Comparison of ENCODE assay signal across 1 cellular context in the genomic region with DNA sequence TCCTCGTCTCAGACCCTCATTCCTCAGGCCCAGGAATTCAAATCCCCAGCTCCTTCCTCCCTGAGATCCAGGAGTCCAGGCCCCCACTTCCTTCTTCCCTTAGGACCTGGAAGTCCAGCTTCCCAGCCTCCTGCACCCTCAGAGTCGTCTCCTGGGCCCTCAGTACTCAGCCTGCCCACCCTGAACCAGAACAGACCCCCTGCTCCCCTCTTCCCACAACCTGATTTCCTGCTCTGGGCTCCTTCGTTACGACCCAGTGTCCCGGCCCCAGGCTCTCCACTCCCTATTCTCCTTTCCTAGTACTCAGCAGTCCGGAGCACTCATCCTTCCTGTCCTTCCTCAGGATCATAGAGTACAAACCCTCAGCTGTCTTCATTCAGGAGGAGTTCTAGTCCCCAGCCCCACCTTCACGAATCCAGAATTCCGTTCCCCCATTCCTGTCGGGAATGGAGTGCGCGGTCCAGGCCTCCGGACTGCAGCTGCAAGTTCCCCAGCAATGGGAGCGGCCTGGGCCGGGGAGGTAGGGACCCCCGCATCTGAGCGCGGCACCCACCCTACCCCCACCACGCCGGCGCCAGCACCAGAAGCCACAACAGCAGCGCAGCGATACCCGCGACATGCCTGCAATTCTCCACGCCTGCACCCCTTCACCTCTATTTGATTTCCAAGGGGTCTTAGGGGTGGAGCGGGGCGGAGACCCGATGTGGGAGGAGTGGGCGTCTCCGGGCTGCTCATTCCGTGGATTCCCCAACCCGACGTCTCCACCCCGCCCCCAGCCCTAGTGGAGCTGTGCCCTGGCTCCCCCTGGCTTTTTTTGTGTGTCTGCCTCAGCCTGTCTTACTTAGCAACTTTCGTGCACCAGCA.
A peak's percentile ranks its signal among the peaks of the same experiment; 100 is the strongest.
TF ChIP-seq lines count a peak whose summit lies in the region.

No MANE protein-coding gene starts in this region.

TF ChIP-seq in K562, 482 proteins besides CTCF, POLR2A, EP300 and RAD21 (continues in another document):
- 0 out of 2 replicates have a peak, but pooled peaks have one; percentile 26 for TF ChIP-seq HINFP (tag; conservative IDR thresholded peaks at IDR 0.05; ENCODE audit: low read depth)
- TF ChIP-seq PCBP1 (IDR thresholded peaks at IDR 0.05; ENCODE audit: low read depth, low read length, poor library complexity, severe bottlenecking), result no peak
- TF ChIP-seq CREBBP (IDR thresholded peaks at IDR 0.05; ENCODE audit: low read depth, low read length), result no peak
- no peak for TF ChIP-seq ZBTB2 (IDR thresholded peaks at IDR 0.05)
- no peak for TF ChIP-seq ZNF23 (CRISPR knock-in tag; IDR thresholded peaks at IDR 0.05)
- TF ChIP-seq, protein P1, sequence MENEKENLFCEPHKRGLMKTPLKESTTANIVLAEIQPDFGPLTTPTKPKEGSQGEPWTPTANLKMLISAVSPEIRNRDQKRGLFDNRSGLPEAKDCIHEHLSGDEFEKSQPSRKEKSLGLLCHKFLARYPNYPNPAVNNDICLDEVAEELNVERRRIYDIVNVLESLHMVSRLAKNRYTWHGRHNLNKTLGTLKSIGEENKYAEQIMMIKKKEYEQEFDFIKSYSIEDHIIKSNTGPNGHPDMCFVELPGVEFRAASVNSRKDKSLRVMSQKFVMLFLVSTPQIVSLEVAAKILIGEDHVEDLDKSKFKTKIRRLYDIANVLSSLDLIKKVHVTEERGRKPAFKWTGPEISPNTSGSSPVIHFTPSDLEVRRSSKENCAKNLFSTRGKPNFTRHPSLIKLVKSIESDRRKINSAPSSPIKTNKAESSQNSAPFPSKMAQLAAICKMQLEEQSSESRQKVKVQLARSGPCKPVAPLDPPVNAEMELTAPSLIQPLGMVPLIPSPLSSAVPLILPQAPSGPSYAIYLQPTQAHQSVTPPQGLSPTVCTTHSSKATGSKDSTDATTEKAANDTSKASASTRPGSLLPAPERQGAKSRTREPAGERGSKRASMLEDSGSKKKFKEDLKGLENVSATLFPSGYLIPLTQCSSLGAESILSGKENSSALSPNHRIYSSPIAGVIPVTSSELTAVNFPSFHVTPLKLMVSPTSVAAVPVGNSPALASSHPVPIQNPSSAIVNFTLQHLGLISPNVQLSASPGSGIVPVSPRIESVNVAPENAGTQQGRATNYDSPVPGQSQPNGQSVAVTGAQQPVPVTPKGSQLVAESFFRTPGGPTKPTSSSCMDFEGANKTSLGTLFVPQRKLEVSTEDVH (IDR thresholded peaks at IDR 0.05; ENCODE audit: low read depth, partially characterized antibody), result no peak
- no peak for TF ChIP-seq SMARCA5 (IDR thresholded peaks at IDR 0.05)
- TF ChIP-seq L3MBTL2 (IDR thresholded peaks at IDR 0.05), result peak; percentile 16; the same call in 1 of the 2 replicates
- no peak for TF ChIP-seq HDAC8 (tag; IDR thresholded peaks at IDR 0.05)
- no peak for TF ChIP-seq HDAC1 (IDR thresholded peaks at IDR 0.05)
- TF ChIP-seq RAD51 (IDR thresholded peaks at IDR 0.05; ENCODE audit: borderline replicate concordance, low read depth), result no peak
- no peak for TF ChIP-seq ZNF140 (CRISPR knock-in tag; IDR thresholded peaks at IDR 0.05)
- TF ChIP-seq, protein P2, sequence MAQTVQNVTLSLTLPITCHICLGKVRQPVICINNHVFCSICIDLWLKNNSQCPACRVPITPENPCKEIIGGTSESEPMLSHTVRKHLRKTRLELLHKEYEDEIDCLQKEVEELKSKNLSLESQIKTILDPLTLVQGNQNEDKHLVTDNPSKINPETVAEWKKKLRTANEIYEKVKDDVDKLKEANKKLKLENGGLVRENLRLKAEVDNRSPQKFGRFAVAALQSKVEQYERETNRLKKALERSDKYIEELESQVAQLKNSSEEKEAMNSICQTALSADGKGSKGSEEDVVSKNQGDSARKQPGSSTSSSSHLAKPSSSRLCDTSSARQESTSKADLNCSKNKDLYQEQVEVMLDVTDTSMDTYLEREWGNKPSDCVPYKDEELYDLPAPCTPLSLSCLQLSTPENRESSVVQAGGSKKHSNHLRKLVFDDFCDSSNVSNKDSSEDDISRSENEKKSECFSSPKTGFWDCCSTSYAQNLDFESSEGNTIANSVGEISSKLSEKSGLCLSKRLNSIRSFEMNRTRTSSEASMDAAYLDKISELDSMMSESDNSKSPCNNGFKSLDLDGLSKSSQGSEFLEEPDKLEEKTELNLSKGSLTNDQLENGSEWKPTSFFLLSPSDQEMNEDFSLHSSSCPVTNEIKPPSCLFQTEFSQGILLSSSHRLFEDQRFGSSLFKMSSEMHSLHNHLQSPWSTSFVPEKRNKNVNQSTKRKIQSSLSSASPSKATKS (CRISPR knock-in tag; IDR thresholded peaks at IDR 0.05), result no peak
- no peak for TF ChIP-seq ZNF277 (CRISPR knock-in tag; IDR thresholded peaks at IDR 0.05; ENCODE audit: borderline replicate concordance)
- no peak for TF ChIP-seq NR2C1 (IDR thresholded peaks at IDR 0.05)
- TF ChIP-seq NR2C1 (tag; IDR thresholded peaks at IDR 0.05), result no peak
- TF ChIP-seq, protein P3, sequence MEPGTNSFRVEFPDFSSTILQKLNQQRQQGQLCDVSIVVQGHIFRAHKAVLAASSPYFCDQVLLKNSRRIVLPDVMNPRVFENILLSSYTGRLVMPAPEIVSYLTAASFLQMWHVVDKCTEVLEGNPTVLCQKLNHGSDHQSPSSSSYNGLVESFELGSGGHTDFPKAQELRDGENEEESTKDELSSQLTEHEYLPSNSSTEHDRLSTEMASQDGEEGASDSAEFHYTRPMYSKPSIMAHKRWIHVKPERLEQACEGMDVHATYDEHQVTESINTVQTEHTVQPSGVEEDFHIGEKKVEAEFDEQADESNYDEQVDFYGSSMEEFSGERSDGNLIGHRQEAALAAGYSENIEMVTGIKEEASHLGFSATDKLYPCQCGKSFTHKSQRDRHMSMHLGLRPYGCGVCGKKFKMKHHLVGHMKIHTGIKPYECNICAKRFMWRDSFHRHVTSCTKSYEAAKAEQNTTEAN (CRISPR knock-in tag; IDR thresholded peaks at IDR 0.05), result no peak
- no peak for TF ChIP-seq ZBTB49 (CRISPR knock-in tag; IDR thresholded peaks at IDR 0.05; ENCODE audit: borderline replicate concordance)
- TF ChIP-seq, protein P4, sequence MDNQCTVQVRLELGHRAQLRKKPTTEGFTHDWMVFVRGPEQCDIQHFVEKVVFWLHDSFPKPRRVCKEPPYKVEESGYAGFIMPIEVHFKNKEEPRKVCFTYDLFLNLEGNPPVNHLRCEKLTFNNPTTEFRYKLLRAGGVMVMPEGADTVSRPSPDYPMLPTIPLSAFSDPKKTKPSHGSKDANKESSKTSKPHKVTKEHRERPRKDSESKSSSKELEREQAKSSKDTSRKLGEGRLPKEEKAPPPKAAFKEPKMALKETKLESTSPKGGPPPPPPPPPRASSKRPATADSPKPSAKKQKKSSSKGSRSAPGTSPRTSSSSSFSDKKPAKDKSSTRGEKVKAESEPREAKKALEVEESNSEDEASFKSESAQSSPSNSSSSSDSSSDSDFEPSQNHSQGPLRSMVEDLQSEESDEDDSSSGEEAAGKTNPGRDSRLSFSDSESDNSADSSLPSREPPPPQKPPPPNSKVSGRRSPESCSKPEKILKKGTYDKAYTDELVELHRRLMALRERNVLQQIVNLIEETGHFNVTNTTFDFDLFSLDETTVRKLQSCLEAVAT (IDR thresholded peaks at IDR 0.05), result no peak
- TF ChIP-seq BRF2 (IDR thresholded peaks at IDR 0.05; ENCODE audit: borderline replicate concordance, insufficient read depth, insufficient read length), result no peak
- no peak for TF ChIP-seq SRSF3 (IDR thresholded peaks at IDR 0.05; ENCODE audit: insufficient read depth, low read length)
- 0 out of 2 replicates have a peak, but pooled peaks have one; percentile 58 for TF ChIP-seq NR1H2 (CRISPR knock-in tag; IDR thresholded peaks at IDR 0.05)
- no peak for TF ChIP-seq ZNF584 (CRISPR knock-in tag; IDR thresholded peaks at IDR 0.05; ENCODE audit: low read depth)
- no peak for TF ChIP-seq MEF2A (IDR thresholded peaks at IDR 0.05; ENCODE audit: control insufficient read depth, low read depth, low read length)
- no peak for TF ChIP-seq ZNF780A (CRISPR knock-in tag; IDR thresholded peaks at IDR 0.05)
- TF ChIP-seq USF2 (CRISPR knock-in tag; IDR thresholded peaks at IDR 0.05), result no peak
- TF ChIP-seq, protein P5, sequence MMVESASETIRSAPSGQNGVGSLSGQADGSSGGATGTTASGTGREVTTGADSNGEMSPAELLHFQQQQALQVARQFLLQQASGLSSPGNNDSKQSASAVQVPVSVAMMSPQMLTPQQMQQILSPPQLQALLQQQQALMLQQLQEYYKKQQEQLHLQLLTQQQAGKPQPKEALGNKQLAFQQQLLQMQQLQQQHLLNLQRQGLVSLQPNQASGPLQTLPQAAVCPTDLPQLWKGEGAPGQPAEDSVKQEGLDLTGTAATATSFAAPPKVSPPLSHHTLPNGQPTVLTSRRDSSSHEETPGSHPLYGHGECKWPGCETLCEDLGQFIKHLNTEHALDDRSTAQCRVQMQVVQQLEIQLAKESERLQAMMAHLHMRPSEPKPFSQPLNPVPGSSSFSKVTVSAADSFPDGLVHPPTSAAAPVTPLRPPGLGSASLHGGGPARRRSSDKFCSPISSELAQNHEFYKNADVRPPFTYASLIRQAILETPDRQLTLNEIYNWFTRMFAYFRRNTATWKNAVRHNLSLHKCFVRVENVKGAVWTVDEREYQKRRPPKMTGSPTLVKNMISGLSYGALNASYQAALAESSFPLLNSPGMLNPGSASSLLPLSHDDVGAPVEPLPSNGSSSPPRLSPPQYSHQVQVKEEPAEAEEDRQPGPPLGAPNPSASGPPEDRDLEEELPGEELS (CRISPR knock-in tag; IDR thresholded peaks at IDR 0.05; ENCODE audit: borderline replicate concordance), result no peak
- TF ChIP-seq ZNF175 (CRISPR knock-in tag; IDR thresholded peaks at IDR 0.05; ENCODE audit: low read depth), result no peak
- TF ChIP-seq ZNF639 (CRISPR knock-in tag; conservative IDR thresholded peaks at IDR 0.05 in 1 of 2, IDR thresholded peaks at IDR 0.05 in 1 of 2), result 0 out of 4 replicates have a peak, but pooled peaks of 1 of the 2 experiments have one; percentile 11
